ENCODE assay signal across 2 cellular contexts in the genomic region with DNA sequence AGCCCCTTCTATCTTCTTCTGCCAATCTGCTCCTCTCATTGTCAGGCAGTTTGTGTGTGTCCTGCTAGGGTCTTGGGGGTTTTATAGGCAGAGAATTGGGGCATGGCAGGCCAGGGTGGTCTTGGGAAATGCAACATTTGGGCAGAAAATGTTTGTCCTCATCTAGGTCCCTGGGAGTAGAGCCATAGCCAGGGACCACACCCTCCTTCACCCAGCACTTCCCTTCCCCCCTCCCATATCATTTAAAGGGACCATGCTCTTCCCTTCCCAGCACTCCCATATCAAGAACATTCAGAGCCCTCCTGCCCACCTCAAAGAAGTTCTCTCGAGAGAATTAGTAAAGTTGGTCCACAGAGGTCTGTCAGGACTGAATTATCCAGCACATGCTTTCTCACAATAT.
TF ChIP-seq lines count a peak whose summit lies in the region.

No MANE protein-coding gene starts in this region.

TF ChIP-seq in H1, 55 proteins besides CTCF, POLR2A, EP300 and RAD21:
- TF ChIP-seq CREB1 (IDR thresholded peaks at IDR 0.05) (no peak), SP1 (IDR thresholded peaks at IDR 0.05; ENCODE audit: low read depth, low read length) (no peak), MAFK (IDR thresholded peaks at IDR 0.05; ENCODE audit: low read depth, low read length) (no peak), ZNF274 (IDR thresholded peaks at IDR 0.05; ENCODE audit: borderline replicate concordance, extremely low read depth, low read length) (no peak), KDM5A (IDR thresholded peaks at IDR 0.05; ENCODE audit: low read length) (no peak), TCF12 (IDR thresholded peaks at IDR 0.05; ENCODE audit: low read depth, low read length) (no peak), EZH2 (IDR thresholded peaks at IDR 0.05; ENCODE audit: low read depth, low read length, severe bottlenecking) (no peak), EGR1 (IDR thresholded peaks at IDR 0.05; ENCODE audit: borderline replicate concordance, low read depth, low read length) (no peak), FOSL1 (IDR thresholded peaks at IDR 0.05; ENCODE audit: insufficient read depth, low read depth, low read length) (no peak)
- TF ChIP-seq, protein P1, sequence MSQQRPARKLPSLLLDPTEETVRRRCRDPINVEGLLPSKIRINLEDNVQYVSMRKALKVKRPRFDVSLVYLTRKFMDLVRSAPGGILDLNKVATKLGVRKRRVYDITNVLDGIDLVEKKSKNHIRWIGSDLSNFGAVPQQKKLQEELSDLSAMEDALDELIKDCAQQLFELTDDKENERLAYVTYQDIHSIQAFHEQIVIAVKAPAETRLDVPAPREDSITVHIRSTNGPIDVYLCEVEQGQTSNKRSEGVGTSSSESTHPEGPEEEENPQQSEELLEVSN (IDR thresholded peaks at IDR 0.05), result no peak
- TF ChIP-seq, protein P2, sequence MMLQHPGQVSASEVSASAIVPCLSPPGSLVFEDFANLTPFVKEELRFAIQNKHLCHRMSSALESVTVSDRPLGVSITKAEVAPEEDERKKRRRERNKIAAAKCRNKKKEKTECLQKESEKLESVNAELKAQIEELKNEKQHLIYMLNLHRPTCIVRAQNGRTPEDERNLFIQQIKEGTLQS (IDR thresholded peaks at IDR 0.05; ENCODE audit: insufficient read depth, low read depth, low read length), result no peak

TF ChIP-seq in HEK293T, 16 proteins besides CTCF, POLR2A, EP300 and RAD21:
- TF ChIP-seq HDGF (IDR thresholded peaks at IDR 0.05; ENCODE audit: borderline replicate concordance), result no peak
- no peak for TF ChIP-seq TARDBP (IDR thresholded peaks at IDR 0.05)
- no peak for TF ChIP-seq FOXK2 (IDR thresholded peaks at IDR 0.05)
- no peak for TF ChIP-seq BHLHE40 (IDR thresholded peaks at IDR 0.05; ENCODE audit: borderline replicate concordance)
- no peak for TF ChIP-seq SP1 (IDR thresholded peaks at IDR 0.05)
- TF ChIP-seq FOXA1 (IDR thresholded peaks at IDR 0.05), result no peak
